Comparison of ENCODE assay signal across 8 cellular contexts in the genomic region with DNA sequence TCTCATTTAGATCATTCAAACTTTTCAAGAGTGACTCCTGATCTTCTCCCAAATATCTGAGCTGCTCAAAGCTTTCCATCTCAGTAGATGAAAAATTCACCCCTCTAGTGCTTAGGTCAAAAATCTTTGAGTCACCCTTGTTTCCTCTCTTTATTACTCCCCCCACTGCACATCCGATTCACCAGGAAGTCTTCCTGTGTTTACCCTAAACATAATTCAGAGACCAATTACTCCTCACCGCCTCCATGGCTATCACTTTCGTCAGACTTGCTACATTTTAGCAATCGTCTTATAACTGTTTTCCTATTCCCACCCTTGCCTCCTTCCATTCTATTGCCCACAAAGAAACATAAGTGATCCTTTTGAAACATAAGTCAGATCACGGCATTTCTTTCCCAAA.
A peak's percentile ranks its signal among the peaks of the same experiment; 100 is the strongest.
DNase-seq lines count a peak whose midpoint lies in the region; ATAC-seq, FAIRE-seq and TF ChIP-seq lines count a peak whose summit lies in the region.
"Not testable (repeated sequence)": the region's sequence is repeated elsewhere in the genome, so short reads cannot be mapped to it uniquely, and the experiment has no call there.

No MANE protein-coding gene starts in this region.

- H3K27me3 Mint-ChIP-seq in natural killer cell treated with Interleukin-12 subunit alpha and Interleukin-12 subunit beta and Interleukin-15 and Interleukin-18, amount 100 ng/mL, for 72 hours: peaks cover 16 to 26% of the 10 kb centered on the region in 2 donors

- peak overlapping the region; percentile 52 for H3K27ac ChIP-seq in keratinocyte (ENCODE audit: control insufficient read depth, insufficient read depth, low read length)

- FAIRE-seq in keratinocyte (lab: Jason Lieb, UNC): not testable (repeated sequence)

- not testable (repeated sequence) for H3K27me3 ChIP-seq in keratinocyte (ENCODE audit: control insufficient read depth, extremely low read depth, insufficient read depth, low read length)

- H3K4me3 ChIP-seq in choroid plexus epithelial cell (ENCODE audit: low read depth, low read length); epithelial cell of esophagus (ENCODE audit: low read length); keratinocyte (ENCODE audit: control insufficient read depth in 2 of 3, extremely low read depth in 1 of 3, insufficient read depth in 2 of 3, low read depth in 1 of 3, low read length in 3 of 3): not testable (repeated sequence)

- peak overlapping the region; percentile 52 for H2AFZ ChIP-seq in keratinocyte (ENCODE audit: control insufficient read depth, low read length)

- peak overlapping the region; percentile 9 for H3K4me3 Mint-ChIP-seq in natural killer cell treated with Interleukin-12 subunit alpha and Interleukin-12 subunit beta and Interleukin-15 and Interleukin-18, amount 100 ng/mL, for 72 hours

- H3K4me1 Mint-ChIP-seq in natural killer cell treated with Interleukin-12 subunit alpha and Interleukin-12 subunit beta and Interleukin-15 and Interleukin-18, amount 100 ng/mL, for 72 hours (ENCODE audit: low read depth in 2 of 2): not testable (repeated sequence)

- dilution Hi-C loops in keratinocyte (cut with MboI; ENCODE audit: extremely low pct_ligation_motif_present, low sequenced_read_pairs): not testable (repeated sequence)

- H3K9ac ChIP-seq in keratinocyte (ENCODE audit: control insufficient read depth, extremely low read depth, insufficient read depth, low read length): not testable (repeated sequence)

- H3K9me3 ChIP-seq in keratinocyte (ENCODE audit: control insufficient read depth, low read depth, low read length): not testable (repeated sequence)

- DNase-seq in A172 (ENCODE audit: low spot score) (peak; percentile 5), Daoy (ENCODE audit: low read depth) (peak; percentile 2), H4 (ENCODE audit: low spot score) (peak; percentile 13), NCI-H69 (lab: John Stamatoyannopoulos, UW) (peak; percentile 19), choroid plexus epithelial cell (ENCODE audit: low read depth) (peak; percentile 5), epithelial cell of esophagus (ENCODE audit: low read depth) (peak; percentile 21)
- DNase-seq in keratinocyte (ENCODE audit: low read depth, low spot score); natural killer cell treated with Interleukin-12 subunit alpha and Interleukin-12 subunit beta and Interleukin-15 and Interleukin-18, amount 100 ng/mL, for 72 hours (ENCODE audit: low spot score): not testable (repeated sequence)

- not testable (repeated sequence) for H3K36me3 Mint-ChIP-seq in natural killer cell treated with Interleukin-12 subunit alpha and Interleukin-12 subunit beta and Interleukin-15 and Interleukin-18, amount 100 ng/mL, for 72 hours

- H4K20me1 ChIP-seq in keratinocyte (ENCODE audit: control insufficient read depth, extremely low read depth, insufficient read depth, low read length): not testable (repeated sequence)

- H3K4me1 ChIP-seq in keratinocyte (ENCODE audit: control insufficient read depth, extremely low read depth, insufficient read depth, low read length): not testable (repeated sequence)

- H3K9me3 Mint-ChIP-seq in natural killer cell treated with Interleukin-12 subunit alpha and Interleukin-12 subunit beta and Interleukin-15 and Interleukin-18, amount 100 ng/mL, for 72 hours: not testable (repeated sequence)

- not testable (repeated sequence) for H3K79me2 ChIP-seq in keratinocyte (ENCODE audit: control insufficient read depth, insufficient read depth, low read length)

- TF ChIP-seq CTCF in choroid plexus epithelial cell (conservative IDR thresholded peaks at IDR 0.05; ENCODE audit: low read depth, low read length); epithelial cell of esophagus (IDR thresholded peaks at IDR 0.05; ENCODE audit: insufficient read depth, low read depth, low read length, missing control alignments); keratinocyte (optimal IDR thresholded peaks at IDR 0.05 in 1 of 3, IDR thresholded peaks at IDR 0.05 in 1 of 3, conservative IDR thresholded peaks at IDR 0.05 in 1 of 3; ENCODE audit: extremely low read depth in 1 of 3, insufficient read depth in 2 of 3, low read length in 3 of 3): not testable (repeated sequence)

- H3K9me1 ChIP-seq in keratinocyte (ENCODE audit: control insufficient read depth, extremely low read depth, insufficient read depth, low read length): not testable (repeated sequence)

- H3K36me3 ChIP-seq in keratinocyte (ENCODE audit: control insufficient read depth in 2 of 2, extremely low read depth in 1 of 2, insufficient read depth in 2 of 2, low read length in 2 of 2): not testable (repeated sequence)

- ATAC-seq in natural killer cell treated with Interleukin-12 subunit alpha and Interleukin-12 subunit beta and Interleukin-15 and Interleukin-18, amount 100 ng/mL, for 72 hours: peak in 1 of 2 donors; percentile 60

- H3K27ac Mint-ChIP-seq in natural killer cell treated with Interleukin-12 subunit alpha and Interleukin-12 subunit beta and Interleukin-15 and Interleukin-18, amount 100 ng/mL, for 72 hours: not testable (repeated sequence)

- peak overlapping the region; percentile 17 for H3K4me2 ChIP-seq in keratinocyte (ENCODE audit: control insufficient read depth, extremely low read depth, insufficient read depth, low read depth, low read length)
